Comparison of ENCODE assay signal across 35 cellular contexts in the genomic region with DNA sequence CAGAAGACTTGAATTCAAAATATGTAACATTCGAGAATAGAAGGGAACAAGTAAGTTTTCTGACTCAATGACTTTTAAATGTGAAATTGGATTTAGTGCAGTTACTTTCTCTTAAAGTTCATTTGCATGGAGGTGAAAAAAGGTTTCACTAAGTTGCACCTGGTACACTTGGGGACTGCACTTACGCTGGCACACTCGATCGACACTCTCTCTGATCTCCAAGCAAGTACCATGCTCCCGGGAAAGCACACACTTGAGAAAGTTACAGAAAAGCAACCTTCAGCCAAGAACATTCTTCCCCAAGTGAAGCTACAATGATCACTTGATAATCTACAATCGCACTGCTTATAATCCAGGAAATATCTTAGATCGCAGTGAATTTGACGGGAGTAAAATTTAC.
"Had no signal": no experiment of that assay in that cellular context is flagged by ENCODE, and none has a peak within 500 bp of the region (broad histone marks: within the 10 kb centered on the region; RNA-seq: fewer than 3 reads in every experiment).

No MANE protein-coding gene starts in this region.

- H3K9me3 Mint-ChIP-seq: activated CD4-positive, alpha-beta memory T cell treated with anti-CD3 and anti-CD28 coated beads for 36 hours; activated naive CD4-positive, alpha-beta T cell treated with anti-CD3 and anti-CD28 coated beads for 36 hours; activated naive CD4-positive, alpha-beta T cell treated with anti-CD3 and anti-CD28 coated beads, Interleukin-2, amount 50 U/mL, for 24 hours; activated naive CD8-positive, alpha-beta T cell treated with anti-CD3 and anti-CD28 coated beads for 36 hours; effector memory CD8-positive, alpha-beta T cell; T-helper 1 cell treated with Interleukin-12 subunit alpha and Interleukin-12 subunit beta and Interleukin-4 antibody, amounts not matched to agents 30 μg/mL and 1 μg/mL, for 36 hours had no signal

- H3K27me3 ChIP-seq: adrenal gland, body of pancreas, esophagus muscularis mucosa, foreskin keratinocyte, gastrocnemius medialis, heart left ventricle had no signal

- H3K27ac Mint-ChIP-seq: activated CD4-positive, alpha-beta memory T cell treated with anti-CD3 and anti-CD28 coated beads for 36 hours; activated CD4-positive, alpha-beta T cell treated with anti-CD3 and anti-CD28 coated beads for 36 hours; activated CD4-positive, alpha-beta T cell treated with anti-CD3 and anti-CD28 coated beads, Interleukin-2, amount 10 ng/mL, durations not matched to agents 24 days and 14 days; activated CD8-positive, alpha-beta memory T cell treated with anti-CD3 and anti-CD28 coated beads, Interleukin-2, amount 10 ng/mL, durations not matched to agents 7 days and 5 days; activated CD8-positive, alpha-beta T cell treated with anti-CD3 and anti-CD28 coated beads, Interleukin-2, amount 10 ng/mL, durations not matched to agents 7 days and 5 days; activated naive CD4-positive, alpha-beta T cell treated with anti-CD3 and anti-CD28 coated beads for 36 hours; activated naive CD4-positive, alpha-beta T cell treated with anti-CD3 and anti-CD28 coated beads, Interleukin-2, amount 50 U/mL, for 24 hours; activated naive CD8-positive, alpha-beta T cell treated with anti-CD3 and anti-CD28 coated beads for 36 hours; activated naive CD8-positive, alpha-beta T cell treated with anti-CD3 and anti-CD28 coated beads, Interleukin-2, amount 50 U/mL, for 24 hours; activated T-helper 1 cell treated with anti-CD3 and anti-CD28 coated beads, Interleukin-12 subunit alpha, Interleukin-12 subunit beta, Interleukin-2, Interleukin-4 antibody, amounts not matched to agents 30 ng/mL and 10 ng/mL and 1 ng/mL, durations not matched to agents 14 hours and 24 hours and 36 hours; activated T-helper 2 cell treated with anti-CD3 and anti-CD28 coated beads, Interferon-gamma antibody, Interleukin-2, Interleukin-4, amounts not matched to agents 10 μg/mL and 5 μg/mL and 100 μg/mL, durations not matched to agents 14 hours and 24 hours and 36 hours; effector memory CD8-positive, alpha-beta T cell; T-helper 1 cell treated with Interleukin-12 subunit alpha and Interleukin-12 subunit beta and Interleukin-4 antibody, amounts not matched to agents 30 μg/mL and 1 μg/mL, for 36 hours had no signal

- H3K36me3 ChIP-seq: WERI-Rb-1 had no signal

- H3K4me3 ChIP-seq: adrenal gland, body of pancreas, esophagus muscularis mucosa, gastrocnemius medialis, heart left ventricle had no signal

- H3K4me3 Mint-ChIP-seq: activated CD4-positive, alpha-beta memory T cell treated with anti-CD3 and anti-CD28 coated beads for 36 hours; activated CD4-positive, alpha-beta T cell treated with anti-CD3 and anti-CD28 coated beads for 36 hours; activated CD4-positive, alpha-beta T cell treated with anti-CD3 and anti-CD28 coated beads, Interleukin-2, amount 10 ng/mL, durations not matched to agents 24 days and 14 days; activated CD8-positive, alpha-beta memory T cell treated with anti-CD3 and anti-CD28 coated beads, Interleukin-2, amount 10 ng/mL, durations not matched to agents 7 days and 5 days; activated CD8-positive, alpha-beta T cell treated with anti-CD3 and anti-CD28 coated beads, Interleukin-2, amount 10 ng/mL, durations not matched to agents 7 days and 5 days; activated naive CD4-positive, alpha-beta T cell treated with anti-CD3 and anti-CD28 coated beads for 36 hours; activated naive CD4-positive, alpha-beta T cell treated with anti-CD3 and anti-CD28 coated beads, Interleukin-2, amount 50 U/mL, for 24 hours; activated naive CD8-positive, alpha-beta T cell treated with anti-CD3 and anti-CD28 coated beads for 36 hours; activated naive CD8-positive, alpha-beta T cell treated with anti-CD3 and anti-CD28 coated beads, Interleukin-2, amount 50 U/mL, for 24 hours; activated T-helper 1 cell treated with anti-CD3 and anti-CD28 coated beads, Interleukin-12 subunit alpha, Interleukin-12 subunit beta, Interleukin-2, Interleukin-4 antibody, amounts not matched to agents 30 ng/mL and 10 ng/mL and 1 ng/mL, durations not matched to agents 14 hours and 24 hours and 36 hours; effector memory CD8-positive, alpha-beta T cell; T-helper 1 cell treated with Interleukin-12 subunit alpha and Interleukin-12 subunit beta and Interleukin-4 antibody, amounts not matched to agents 30 μg/mL and 1 μg/mL, for 36 hours had no signal

- H3K36me3 Mint-ChIP-seq: activated CD4-positive, alpha-beta memory T cell treated with anti-CD3 and anti-CD28 coated beads for 36 hours; activated naive CD4-positive, alpha-beta T cell treated with anti-CD3 and anti-CD28 coated beads, Interleukin-2, amount 50 U/mL, for 24 hours; activated naive CD8-positive, alpha-beta T cell treated with anti-CD3 and anti-CD28 coated beads for 36 hours had no signal

- H3K27me3 Mint-ChIP-seq: activated CD4-positive, alpha-beta memory T cell treated with anti-CD3 and anti-CD28 coated beads for 36 hours; activated CD4-positive, alpha-beta T cell treated with anti-CD3 and anti-CD28 coated beads for 36 hours; activated CD8-positive, alpha-beta memory T cell treated with anti-CD3 and anti-CD28 coated beads, Interleukin-2, amount 10 ng/mL, durations not matched to agents 7 days and 5 days; activated naive CD4-positive, alpha-beta T cell treated with anti-CD3 and anti-CD28 coated beads, Interleukin-2, amount 50 U/mL, for 24 hours; activated naive CD8-positive, alpha-beta T cell treated with anti-CD3 and anti-CD28 coated beads for 36 hours; activated naive CD8-positive, alpha-beta T cell treated with anti-CD3 and anti-CD28 coated beads, Interleukin-2, amount 50 U/mL, for 24 hours had no signal

- H3K4me1 ChIP-seq: body of pancreas, esophagus muscularis mucosa, foreskin keratinocyte, gastrocnemius medialis, heart left ventricle had no signal

- H3K9me3 ChIP-seq: adrenal gland, body of pancreas, esophagus muscularis mucosa, gastrocnemius medialis had no signal

- DNase-seq: activated CD4-positive, alpha-beta memory T cell treated with anti-CD3 and anti-CD28 coated beads for 36 hours; activated CD4-positive, alpha-beta T cell treated with anti-CD3 and anti-CD28 coated beads for 36 hours; activated CD4-positive, alpha-beta T cell treated with anti-CD3 and anti-CD28 coated beads, Interleukin-2, amount 10 ng/mL, durations not matched to agents 24 days and 14 days; activated CD4-positive, CD25-positive, alpha-beta regulatory T cell; activated CD4-positive, CD25-positive, alpha-beta regulatory T cell treated with anti-CD3 and anti-CD28 coated beads, Interleukin-2, amount 50 U/mL, for 72 hours; activated CD8-positive, alpha-beta memory T cell treated with anti-CD3 and anti-CD28 coated beads, Interleukin-2, amount 10 ng/mL, durations not matched to agents 7 days and 5 days; activated CD8-positive, alpha-beta memory T cell treated with anti-CD3 and anti-CD28 coated beads, Interleukin-2, amount 50 U/mL, for 4 hours; activated CD8-positive, alpha-beta T cell treated with anti-CD3 and anti-CD28 coated beads, Interleukin-2, amount 10 ng/mL, durations not matched to agents 7 days and 5 days; activated effector memory CD4-positive, alpha-beta T cell treated with anti-CD3 and anti-CD28 coated beads, Interleukin-2, amount 50 U/mL, for 16 hours; activated naive CD4-positive, alpha-beta T cell treated with anti-CD3 and anti-CD28 coated beads for 36 hours; activated naive CD8-positive, alpha-beta T cell treated with anti-CD3 and anti-CD28 coated beads for 36 hours; activated naive CD8-positive, alpha-beta T cell treated with anti-CD3 and anti-CD28 coated beads, Interleukin-2, amount 50 U/mL, for 24 hours; activated T-cell treated with anti-CD3 and anti-CD28 coated beads, Interleukin-2, amount 50 U/mL, for 1 hour; activated T-cell treated with anti-CD3 and anti-CD28 coated beads, Interleukin-2, amount 50 U/mL, for 48 hours; amygdala; aorta; body of pancreas; caudate nucleus; cortex of kidney; dermis blood vessel endothelial cell; effector CD4-positive, alpha-beta T cell; effector memory CD8-positive, alpha-beta T cell; erythroblast; foreskin keratinocyte; gastrocnemius medialis; glutamatergic neuron; heart left ventricle; T-helper 9 cell; WERI-Rb-1 had no signal

- H3K27ac ChIP-seq: adrenal gland, body of pancreas, esophagus muscularis mucosa, foreskin keratinocyte, gastrocnemius medialis, heart left ventricle, WERI-Rb-1 had no signal

- H3K4me1 Mint-ChIP-seq: activated CD4-positive, alpha-beta T cell treated with anti-CD3 and anti-CD28 coated beads for 36 hours; activated CD4-positive, alpha-beta T cell treated with anti-CD3 and anti-CD28 coated beads, Interleukin-2, amount 10 ng/mL, durations not matched to agents 24 days and 14 days; activated CD8-positive, alpha-beta memory T cell treated with anti-CD3 and anti-CD28 coated beads, Interleukin-2, amount 10 ng/mL, durations not matched to agents 7 days and 5 days; activated naive CD4-positive, alpha-beta T cell treated with anti-CD3 and anti-CD28 coated beads, Interleukin-2, amount 50 U/mL, for 24 hours; activated naive CD8-positive, alpha-beta T cell treated with anti-CD3 and anti-CD28 coated beads for 36 hours; activated naive CD8-positive, alpha-beta T cell treated with anti-CD3 and anti-CD28 coated beads, Interleukin-2, amount 50 U/mL, for 24 hours had no signal

- ATAC-seq: activated CD4-positive, alpha-beta T cell treated with anti-CD3 and anti-CD28 coated beads for 36 hours; activated CD8-positive, alpha-beta memory T cell treated with anti-CD3 and anti-CD28 coated beads, Interleukin-2, amount 10 ng/mL, durations not matched to agents 7 days and 5 days; activated CD8-positive, alpha-beta T cell treated with anti-CD3 and anti-CD28 coated beads, Interleukin-2, amount 10 ng/mL, durations not matched to agents 7 days and 5 days; activated naive CD8-positive, alpha-beta T cell treated with anti-CD3 and anti-CD28 coated beads, Interleukin-2, amount 50 U/mL, for 24 hours; body of pancreas; effector memory CD8-positive, alpha-beta T cell; foreskin keratinocyte had no signal
